ENCODE assay signal across 8 cellular contexts in genomic region chr7:74289018-74289659, GRCh38. TPM values are rescaled to one million over a fixed set of nuclear protein-coding genes. Genes with fewer than 3 reads are reported as not detected.
DNase-seq lines count a peak whose midpoint lies in the region; ATAC-seq and TF ChIP-seq lines count a peak whose summit lies in the region.

Gene CLIP2 (plus strand): TSS chr7:74289407. CDS start chr7:74317547, 28,140 bp downstream.

- H3K9me3 ChIP-seq in neutrophil = no peaks in the 10 kb centered on the region

- in situ Hi-C loops in KBM-7 (cut with MboI; ENCODE audit: low pct_unique_long_range_greater_than_20kb, low sequenced_read_pairs) = no loop called here

- H3K36me3 ChIP-seq in neutrophil = no peaks in the 10 kb centered on the region

- ATAC-seq in GM19324 (IDR thresholded peaks at IDR 0.05; ENCODE audit: low FRiP score, unreplicated experiment) = peak; percentile 51

- H3K27ac Mint-ChIP-seq in activated naive CD4-positive, alpha-beta T cell treated with anti-CD3 and anti-CD28 coated beads, Interleukin-2, amount 10 ng/mL, durations not matched to agents 7 days and 5 days = peak within 1 kb of the TSS; percentile 69

- peaks cover 68% of the 10 kb centered on the region for H3K27me3 ChIP-seq in neutrophil

- DNase-seq in Ammon's horn (ENCODE audit: low spot score) (peak; percentile 90), KBM-7 (peak; percentile 65), SK-N-DZ (ENCODE audit: low spot score) (peak; percentile 70), germinal center (ENCODE audit: low spot score) (peak; percentile 91), stromal cell of bone marrow (ENCODE audit: low read depth) (peak; percentile 58)
- DNase-seq in activated naive CD4-positive, alpha-beta T cell treated with anti-CD3 and anti-CD28 coated beads, Interleukin-2, amount 10 ng/mL, durations not matched to agents 7 days and 5 days = peak; percentile 79

- H3K27me3 Mint-ChIP-seq in activated naive CD4-positive, alpha-beta T cell treated with anti-CD3 and anti-CD28 coated beads, Interleukin-2, amount 10 ng/mL, durations not matched to agents 7 days and 5 days = peaks cover 83% of the 10 kb centered on the region

- CTCF ChIA-PET in activated naive CD4-positive, alpha-beta T cell treated with anti-CD3 and anti-CD28 coated beads, Interleukin-2, amount 10 ng/mL, durations not matched to agents 7 days and 5 days (lab: Charles Lee) = interaction anchor here (0.9 to 1.4 kb wide), 2 partner anchors 13 to 82 kb away, joined by 5 to 13 read pairs; no protein-coding TSS in a partner anchor

- TF ChIP-seq CTCF in neutrophil (IDR thresholded peaks at IDR 0.05) = no peak

- peak within 1 kb of the TSS; percentile 76 for H3K4me3 Mint-ChIP-seq in activated naive CD4-positive, alpha-beta T cell treated with anti-CD3 and anti-CD28 coated beads, Interleukin-2, amount 10 ng/mL, durations not matched to agents 7 days and 5 days

- peaks cover 19% of the 10 kb centered on the region for H3K4me1 Mint-ChIP-seq in activated naive CD4-positive, alpha-beta T cell treated with anti-CD3 and anti-CD28 coated beads, Interleukin-2, amount 10 ng/mL, durations not matched to agents 7 days and 5 days

- peaks cover 15 to 23% of the 10 kb centered on the region in 2 experiments for H3K4me1 ChIP-seq in neutrophil (ENCODE audit: control insufficient read depth in 1 of 2, insufficient read depth in 1 of 2, low read depth in 1 of 2, low read length in 1 of 2)

- H3K36me3 Mint-ChIP-seq in activated naive CD4-positive, alpha-beta T cell treated with anti-CD3 and anti-CD28 coated beads, Interleukin-2, amount 10 ng/mL, durations not matched to agents 7 days and 5 days = no peaks in the 10 kb centered on the region

- H3K4me3 ChIP-seq in neutrophil (ENCODE audit: low read depth in 1 of 2, low read length in 1 of 2) = peak within 1 kb of the TSS; percentile 56 to 70

- H3K9me3 Mint-ChIP-seq in activated naive CD4-positive, alpha-beta T cell treated with anti-CD3 and anti-CD28 coated beads, Interleukin-2, amount 10 ng/mL, durations not matched to agents 7 days and 5 days = no peaks in the 10 kb centered on the region

- H3K27ac ChIP-seq in neutrophil = peak within 1 kb of the TSS; percentile 13

RNA-seq across cellular contexts. Expression of gene CLIP2, which starts in this region (rescaled TPM):
- polyA plus RNA-seq in SK-N-DZ (2014; cell fraction: cytosol; rRNA removed) = 5.3 and 11.7 TPM in 2 replicates
- 4.5 and 5.8 TPM in 2 replicates for polyA plus RNA-seq in SK-N-DZ (2014; cell fraction: nucleus; rRNA removed)

Comparison
In these comparisons a context has a peak if more than half of its experiments do, and no peak if none do; other contexts are left out.
1. Peak in every context shown above with its lines: DNase-seq, ATAC-seq, H3K4me3 ChIP-seq and H3K27ac ChIP-seq.